In genomic region chr3:31980530-31981205, GRCh38 we compare ENCODE assay signal across 1 cellular context.
A peak's percentile ranks its signal among the peaks of the same experiment; 100 is the strongest.
TF ChIP-seq lines count a peak whose summit lies in the region.

No MANE protein-coding gene starts in this region.

TF ChIP-seq in HepG2, 621 proteins besides CTCF, POLR2A, EP300 and RAD21 (continued from another document and continues in another):
- TF ChIP-seq ZNF646 (CRISPR knock-in tag; IDR thresholded peaks at IDR 0.05) (peak; percentile 99), CENPX (CRISPR knock-in tag; IDR thresholded peaks at IDR 0.05) (no peak), IRX3 (CRISPR knock-in tag; IDR thresholded peaks at IDR 0.05; ENCODE audit: borderline replicate concordance, low read depth) (no peak), ZSCAN9 (CRISPR knock-in tag; IDR thresholded peaks at IDR 0.05; ENCODE audit: borderline replicate concordance) (no peak), ZBED4 (CRISPR knock-in tag; IDR thresholded peaks at IDR 0.05; ENCODE audit: borderline replicate concordance) (no peak), ZNF530 (CRISPR knock-in tag; IDR thresholded peaks at IDR 0.05; ENCODE audit: low read depth) (no peak), NFKBIZ (CRISPR knock-in tag; IDR thresholded peaks at IDR 0.05) (no peak), NAIF1 (CRISPR knock-in tag; IDR thresholded peaks at IDR 0.05; ENCODE audit: borderline replicate concordance) (peak; percentile 43; the same call in 1 of the 2 replicates), ZNF7 (CRISPR knock-in tag; IDR thresholded peaks at IDR 0.05) (no peak), ZNF691 (CRISPR knock-in tag; IDR thresholded peaks at IDR 0.05; ENCODE audit: borderline replicate concordance, low read depth) (peak; percentile 75; the same call in 1 of the 2 replicates), GLI4 (CRISPR knock-in tag; IDR thresholded peaks at IDR 0.05; ENCODE audit: borderline replicate concordance) (no peak), CEBPG (CRISPR knock-in tag; IDR thresholded peaks at IDR 0.05) (no peak), NCOA5 (CRISPR knock-in tag; IDR thresholded peaks at IDR 0.05) (no peak), BRD4 (CRISPR knock-in tag; IDR thresholded peaks at IDR 0.05) (no peak), ZNF138 (CRISPR knock-in tag; IDR thresholded peaks at IDR 0.05; ENCODE audit: low read depth) (0 out of 2 replicates have a peak, but pooled peaks have one; percentile 34), ZBTB46 (CRISPR knock-in tag; IDR thresholded peaks at IDR 0.05; ENCODE audit: borderline replicate concordance) (0 out of 2 replicates have a peak, but pooled peaks have one; percentile 49), GTF3A (CRISPR knock-in tag; conservative IDR thresholded peaks at IDR 0.05) (peak; percentile 81; the same call in 1 of the 2 replicates), CBX1 (IDR thresholded peaks at IDR 0.05; ENCODE audit: low read depth) (peak; percentile 37), ZNF678 (CRISPR knock-in tag; IDR thresholded peaks at IDR 0.05) (0 out of 2 replicates have a peak, but pooled peaks have one; percentile 24), ZBTB42 (CRISPR knock-in tag; IDR thresholded peaks at IDR 0.05) (no peak), ZNF430 (CRISPR knock-in tag; IDR thresholded peaks at IDR 0.05) (0 out of 2 replicates have a peak, but pooled peaks have one; percentile 69), TCF7 (IDR thresholded peaks at IDR 0.05; ENCODE audit: low read depth) (no peak), ZNF614 (CRISPR knock-in tag; IDR thresholded peaks at IDR 0.05; ENCODE audit: borderline replicate concordance) (no peak), NFRKB (IDR thresholded peaks at IDR 0.05) (no peak), ZMAT3 (CRISPR knock-in tag; conservative IDR thresholded peaks at IDR 0.05) (0 out of 2 replicates have a peak, but pooled peaks have one; percentile 9)
- TF ChIP-seq, protein P1, sequence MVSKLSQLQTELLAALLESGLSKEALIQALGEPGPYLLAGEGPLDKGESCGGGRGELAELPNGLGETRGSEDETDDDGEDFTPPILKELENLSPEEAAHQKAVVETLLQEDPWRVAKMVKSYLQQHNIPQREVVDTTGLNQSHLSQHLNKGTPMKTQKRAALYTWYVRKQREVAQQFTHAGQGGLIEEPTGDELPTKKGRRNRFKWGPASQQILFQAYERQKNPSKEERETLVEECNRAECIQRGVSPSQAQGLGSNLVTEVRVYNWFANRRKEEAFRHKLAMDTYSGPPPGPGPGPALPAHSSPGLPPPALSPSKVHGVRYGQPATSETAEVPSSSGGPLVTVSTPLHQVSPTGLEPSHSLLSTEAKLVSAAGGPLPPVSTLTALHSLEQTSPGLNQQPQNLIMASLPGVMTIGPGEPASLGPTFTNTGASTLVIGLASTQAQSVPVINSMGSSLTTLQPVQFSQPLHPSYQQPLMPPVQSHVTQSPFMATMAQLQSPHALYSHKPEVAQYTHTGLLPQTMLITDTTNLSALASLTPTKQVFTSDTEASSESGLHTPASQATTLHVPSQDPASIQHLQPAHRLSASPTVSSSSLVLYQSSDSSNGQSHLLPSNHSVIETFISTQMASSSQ (IDR thresholded peaks at IDR 0.05; ENCODE audit: low read depth): no peak
- TF ChIP-seq, protein P1 (CRISPR knock-in tag; IDR thresholded peaks at IDR 0.05; ENCODE audit: borderline replicate concordance): peak; percentile 64; the same call in 1 of the 2 replicates
- TF ChIP-seq, protein P2, sequence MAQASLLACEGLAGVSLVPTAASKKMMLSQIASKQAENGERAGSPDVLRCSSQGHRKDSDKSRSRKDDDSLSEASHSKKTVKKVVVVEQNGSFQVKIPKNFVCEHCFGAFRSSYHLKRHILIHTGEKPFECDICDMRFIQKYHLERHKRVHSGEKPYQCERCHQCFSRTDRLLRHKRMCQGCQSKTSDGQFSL (CRISPR knock-in tag; IDR thresholded peaks at IDR 0.05): no peak
- TF ChIP-seq, protein P3, sequence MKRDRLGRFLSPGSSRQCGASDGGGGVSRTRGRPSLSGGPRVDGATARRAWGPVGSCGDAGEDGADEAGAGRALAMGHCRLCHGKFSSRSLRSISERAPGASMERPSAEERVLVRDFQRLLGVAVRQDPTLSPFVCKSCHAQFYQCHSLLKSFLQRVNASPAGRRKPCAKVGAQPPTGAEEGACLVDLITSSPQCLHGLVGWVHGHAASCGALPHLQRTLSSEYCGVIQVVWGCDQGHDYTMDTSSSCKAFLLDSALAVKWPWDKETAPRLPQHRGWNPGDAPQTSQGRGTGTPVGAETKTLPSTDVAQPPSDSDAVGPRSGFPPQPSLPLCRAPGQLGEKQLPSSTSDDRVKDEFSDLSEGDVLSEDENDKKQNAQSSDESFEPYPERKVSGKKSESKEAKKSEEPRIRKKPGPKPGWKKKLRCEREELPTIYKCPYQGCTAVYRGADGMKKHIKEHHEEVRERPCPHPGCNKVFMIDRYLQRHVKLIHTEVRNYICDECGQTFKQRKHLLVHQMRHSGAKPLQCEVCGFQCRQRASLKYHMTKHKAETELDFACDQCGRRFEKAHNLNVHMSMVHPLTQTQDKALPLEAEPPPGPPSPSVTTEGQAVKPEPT (CRISPR knock-in tag; IDR thresholded peaks at IDR 0.05; ENCODE audit: low read depth): peak; percentile 57; the same call in 1 of the 2 replicates
- TF ChIP-seq, protein P4, sequence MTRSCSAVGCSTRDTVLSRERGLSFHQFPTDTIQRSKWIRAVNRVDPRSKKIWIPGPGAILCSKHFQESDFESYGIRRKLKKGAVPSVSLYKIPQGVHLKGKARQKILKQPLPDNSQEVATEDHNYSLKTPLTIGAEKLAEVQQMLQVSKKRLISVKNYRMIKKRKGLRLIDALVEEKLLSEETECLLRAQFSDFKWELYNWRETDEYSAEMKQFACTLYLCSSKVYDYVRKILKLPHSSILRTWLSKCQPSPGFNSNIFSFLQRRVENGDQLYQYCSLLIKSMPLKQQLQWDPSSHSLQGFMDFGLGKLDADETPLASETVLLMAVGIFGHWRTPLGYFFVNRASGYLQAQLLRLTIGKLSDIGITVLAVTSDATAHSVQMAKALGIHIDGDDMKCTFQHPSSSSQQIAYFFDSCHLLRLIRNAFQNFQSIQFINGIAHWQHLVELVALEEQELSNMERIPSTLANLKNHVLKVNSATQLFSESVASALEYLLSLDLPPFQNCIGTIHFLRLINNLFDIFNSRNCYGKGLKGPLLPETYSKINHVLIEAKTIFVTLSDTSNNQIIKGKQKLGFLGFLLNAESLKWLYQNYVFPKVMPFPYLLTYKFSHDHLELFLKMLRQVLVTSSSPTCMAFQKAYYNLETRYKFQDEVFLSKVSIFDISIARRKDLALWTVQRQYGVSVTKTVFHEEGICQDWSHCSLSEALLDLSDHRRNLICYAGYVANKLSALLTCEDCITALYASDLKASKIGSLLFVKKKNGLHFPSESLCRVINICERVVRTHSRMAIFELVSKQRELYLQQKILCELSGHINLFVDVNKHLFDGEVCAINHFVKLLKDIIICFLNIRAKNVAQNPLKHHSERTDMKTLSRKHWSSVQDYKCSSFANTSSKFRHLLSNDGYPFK (CRISPR knock-in tag; IDR thresholded peaks at IDR 0.05; ENCODE audit: borderline replicate concordance): 0 out of 2 replicates have a peak, but pooled peaks have one; percentile 23
- TF ChIP-seq, protein P5, sequence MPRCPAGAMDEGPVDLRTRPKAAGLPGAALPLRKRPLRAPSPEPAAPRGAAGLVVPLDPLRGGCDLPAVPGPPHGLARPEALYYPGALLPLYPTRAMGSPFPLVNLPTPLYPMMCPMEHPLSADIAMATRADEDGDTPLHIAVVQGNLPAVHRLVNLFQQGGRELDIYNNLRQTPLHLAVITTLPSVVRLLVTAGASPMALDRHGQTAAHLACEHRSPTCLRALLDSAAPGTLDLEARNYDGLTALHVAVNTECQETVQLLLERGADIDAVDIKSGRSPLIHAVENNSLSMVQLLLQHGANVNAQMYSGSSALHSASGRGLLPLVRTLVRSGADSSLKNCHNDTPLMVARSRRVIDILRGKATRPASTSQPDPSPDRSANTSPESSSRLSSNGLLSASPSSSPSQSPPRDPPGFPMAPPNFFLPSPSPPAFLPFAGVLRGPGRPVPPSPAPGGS (CRISPR knock-in tag; IDR thresholded peaks at IDR 0.05): no peak
